In genomic region chr11:518463-519202, GRCh38 we compare ENCODE assay signal across 1 cellular context.
A peak's percentile ranks its signal among the peaks of the same experiment; 100 is the strongest.
TF ChIP-seq lines count a peak whose summit lies in the region.

No MANE protein-coding gene starts in this region.

TF ChIP-seq in K562, 482 proteins besides CTCF, POLR2A, EP300 and RAD21 (continued from another document and continues in another):
- no peak for TF ChIP-seq ZMIZ1 (IDR thresholded peaks at IDR 0.05; ENCODE audit: low read depth in 2 of 2, low read length in 2 of 2)
- TF ChIP-seq MBD1 (CRISPR knock-in tag; IDR thresholded peaks at IDR 0.05), result peak; percentile 92
- TF ChIP-seq ZNF347 (CRISPR knock-in tag; IDR thresholded peaks at IDR 0.05; ENCODE audit: low read depth), result no peak
- peak; percentile 86 for TF ChIP-seq ZEB2 (IDR thresholded peaks at IDR 0.05)
- TF ChIP-seq ZNF12 (CRISPR knock-in tag; IDR thresholded peaks at IDR 0.05), result 0 out of 2 replicates have a peak, but pooled peaks have one; percentile 53
- TF ChIP-seq MYBL2 (IDR thresholded peaks at IDR 0.05; ENCODE audit: low read depth), result no peak
- no peak for TF ChIP-seq MYBL2 (CRISPR knock-in tag; IDR thresholded peaks at IDR 0.05; ENCODE audit: borderline replicate concordance)
- no peak for TF ChIP-seq ZNF239 (CRISPR knock-in tag; IDR thresholded peaks at IDR 0.05)
- no peak for TF ChIP-seq MYNN (IDR thresholded peaks at IDR 0.05)
- no peak for TF ChIP-seq MYNN (CRISPR knock-in tag; IDR thresholded peaks at IDR 0.05)
- TF ChIP-seq CC2D1A (IDR thresholded peaks at IDR 0.05), result no peak
- TF ChIP-seq HIVEP1 (CRISPR knock-in tag; IDR thresholded peaks at IDR 0.05), result no peak
- no peak for TF ChIP-seq TAF9B (IDR thresholded peaks at IDR 0.05; ENCODE audit: partially characterized antibody)
- TF ChIP-seq SMAD1 (IDR thresholded peaks at IDR 0.05; ENCODE audit: low read depth, low read length, partially characterized antibody), result no peak
- TF ChIP-seq NFATC3 (IDR thresholded peaks at IDR 0.05), result no peak
- TF ChIP-seq E2F6 (IDR thresholded peaks at IDR 0.05; ENCODE audit: borderline replicate concordance in 1 of 2, extremely low read depth in 1 of 2, insufficient read depth in 1 of 2, insufficient read length in 1 of 2, low read depth in 1 of 2, low read length in 1 of 2, poor library complexity in 1 of 2, severe bottlenecking in 1 of 2), result peak; percentile 97 to 99
- TF ChIP-seq CBFA2T2 (conservative IDR thresholded peaks at IDR 0.05), result peak; percentile 86
- TF ChIP-seq MGA (IDR thresholded peaks at IDR 0.05), result peak; percentile 99
- no peak for TF ChIP-seq ZNF143 (CRISPR knock-in tag; IDR thresholded peaks at IDR 0.05)
- no peak for TF ChIP-seq ZNF140 (CRISPR knock-in tag; IDR thresholded peaks at IDR 0.05)
- peak; percentile 59; the same call in 1 of the 2 replicates for TF ChIP-seq KAT7 (CRISPR knock-in tag; IDR thresholded peaks at IDR 0.05; ENCODE audit: borderline replicate concordance)
- peak in 1 of 2 experiments; percentile 79; a peak in 2 of 4 replicates for TF ChIP-seq TEAD1 (CRISPR knock-in tag; IDR thresholded peaks at IDR 0.05)
- no peak for TF ChIP-seq PCBP1 (IDR thresholded peaks at IDR 0.05; ENCODE audit: low read depth, low read length, poor library complexity, severe bottlenecking)
- no peak for TF ChIP-seq ZNF408 (CRISPR knock-in tag; IDR thresholded peaks at IDR 0.05; ENCODE audit: low read depth)
- TF ChIP-seq NR0B1 (IDR thresholded peaks at IDR 0.05; ENCODE audit: partially characterized antibody), result no peak
- TF ChIP-seq CBX5 (IDR thresholded peaks at IDR 0.05; ENCODE audit: borderline replicate concordance, low read depth), result 0 out of 2 replicates have a peak, but pooled peaks have one; percentile 54
- no peak for TF ChIP-seq XRCC3 (IDR thresholded peaks at IDR 0.05)
- TF ChIP-seq NR2F6 (CRISPR knock-in tag; IDR thresholded peaks at IDR 0.05), result no peak
- peak; percentile 99 for TF ChIP-seq L3MBTL2 (IDR thresholded peaks at IDR 0.05)
- TF ChIP-seq ARID1B (IDR thresholded peaks at IDR 0.05), result no peak
- TF ChIP-seq HNRNPUL1 (IDR thresholded peaks at IDR 0.05; ENCODE audit: low read length), result no peak
- TF ChIP-seq MED1 (CRISPR knock-in tag; IDR thresholded peaks at IDR 0.05; ENCODE audit: borderline replicate concordance), result no peak
- peak; percentile 96 for TF ChIP-seq ZBTB33 (CRISPR knock-in tag; IDR thresholded peaks at IDR 0.05)
- TF ChIP-seq CTCFL (IDR thresholded peaks at IDR 0.05; ENCODE audit: borderline replicate concordance, insufficient read depth, low read depth, low read length, poor library complexity, severe bottlenecking), result peak; percentile 98
- TF ChIP-seq CCNT2 (IDR thresholded peaks at IDR 0.05; ENCODE audit: borderline replicate concordance, extremely low read depth, insufficient read length, low read depth, low read length), result peak; percentile 97
- no peak for TF ChIP-seq RBM15 (IDR thresholded peaks at IDR 0.05; ENCODE audit: insufficient read depth, low read length)
- TF ChIP-seq ZNF586 (CRISPR knock-in tag; conservative IDR thresholded peaks at IDR 0.05), result no peak
- TF ChIP-seq CBX8 (IDR thresholded peaks at IDR 0.05; ENCODE audit: borderline replicate concordance, extremely low read depth, low read depth, low read length, poor library complexity, severe bottlenecking), result no peak
- TF ChIP-seq TEAD2 (tag; IDR thresholded peaks at IDR 0.05), result no peak
- TF ChIP-seq KDM5B (IDR thresholded peaks at IDR 0.05; ENCODE audit: insufficient replicate concordance, low read depth, low read length), result peak; percentile 80
